1 cellular context compared by ENCODE assay signal in the genomic region with DNA sequence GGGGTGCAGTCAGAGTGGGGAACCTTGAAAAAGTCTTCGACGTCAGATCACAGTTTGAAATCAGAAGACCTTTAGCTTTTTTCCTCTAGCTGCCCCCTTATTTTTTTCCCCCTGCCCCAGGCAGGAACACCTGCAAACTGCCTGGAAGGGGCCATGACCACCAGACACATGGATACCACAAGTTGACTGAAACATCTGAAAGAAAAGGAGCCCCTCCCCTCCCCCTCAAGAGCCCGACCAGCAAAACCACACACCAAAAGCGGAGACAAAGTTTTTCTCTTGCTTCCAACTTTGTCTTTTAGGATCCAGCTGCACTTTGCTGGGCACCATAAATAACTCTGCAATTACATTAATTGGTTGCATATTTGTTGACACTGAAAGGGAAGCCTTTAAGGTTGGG.
TF ChIP-seq lines count a peak whose summit lies in the region.

No MANE protein-coding gene starts in this region.

TF ChIP-seq in GM23338, 12 proteins besides CTCF, POLR2A, EP300 and RAD21 (continued from another document):
- TF ChIP-seq, protein P1, sequence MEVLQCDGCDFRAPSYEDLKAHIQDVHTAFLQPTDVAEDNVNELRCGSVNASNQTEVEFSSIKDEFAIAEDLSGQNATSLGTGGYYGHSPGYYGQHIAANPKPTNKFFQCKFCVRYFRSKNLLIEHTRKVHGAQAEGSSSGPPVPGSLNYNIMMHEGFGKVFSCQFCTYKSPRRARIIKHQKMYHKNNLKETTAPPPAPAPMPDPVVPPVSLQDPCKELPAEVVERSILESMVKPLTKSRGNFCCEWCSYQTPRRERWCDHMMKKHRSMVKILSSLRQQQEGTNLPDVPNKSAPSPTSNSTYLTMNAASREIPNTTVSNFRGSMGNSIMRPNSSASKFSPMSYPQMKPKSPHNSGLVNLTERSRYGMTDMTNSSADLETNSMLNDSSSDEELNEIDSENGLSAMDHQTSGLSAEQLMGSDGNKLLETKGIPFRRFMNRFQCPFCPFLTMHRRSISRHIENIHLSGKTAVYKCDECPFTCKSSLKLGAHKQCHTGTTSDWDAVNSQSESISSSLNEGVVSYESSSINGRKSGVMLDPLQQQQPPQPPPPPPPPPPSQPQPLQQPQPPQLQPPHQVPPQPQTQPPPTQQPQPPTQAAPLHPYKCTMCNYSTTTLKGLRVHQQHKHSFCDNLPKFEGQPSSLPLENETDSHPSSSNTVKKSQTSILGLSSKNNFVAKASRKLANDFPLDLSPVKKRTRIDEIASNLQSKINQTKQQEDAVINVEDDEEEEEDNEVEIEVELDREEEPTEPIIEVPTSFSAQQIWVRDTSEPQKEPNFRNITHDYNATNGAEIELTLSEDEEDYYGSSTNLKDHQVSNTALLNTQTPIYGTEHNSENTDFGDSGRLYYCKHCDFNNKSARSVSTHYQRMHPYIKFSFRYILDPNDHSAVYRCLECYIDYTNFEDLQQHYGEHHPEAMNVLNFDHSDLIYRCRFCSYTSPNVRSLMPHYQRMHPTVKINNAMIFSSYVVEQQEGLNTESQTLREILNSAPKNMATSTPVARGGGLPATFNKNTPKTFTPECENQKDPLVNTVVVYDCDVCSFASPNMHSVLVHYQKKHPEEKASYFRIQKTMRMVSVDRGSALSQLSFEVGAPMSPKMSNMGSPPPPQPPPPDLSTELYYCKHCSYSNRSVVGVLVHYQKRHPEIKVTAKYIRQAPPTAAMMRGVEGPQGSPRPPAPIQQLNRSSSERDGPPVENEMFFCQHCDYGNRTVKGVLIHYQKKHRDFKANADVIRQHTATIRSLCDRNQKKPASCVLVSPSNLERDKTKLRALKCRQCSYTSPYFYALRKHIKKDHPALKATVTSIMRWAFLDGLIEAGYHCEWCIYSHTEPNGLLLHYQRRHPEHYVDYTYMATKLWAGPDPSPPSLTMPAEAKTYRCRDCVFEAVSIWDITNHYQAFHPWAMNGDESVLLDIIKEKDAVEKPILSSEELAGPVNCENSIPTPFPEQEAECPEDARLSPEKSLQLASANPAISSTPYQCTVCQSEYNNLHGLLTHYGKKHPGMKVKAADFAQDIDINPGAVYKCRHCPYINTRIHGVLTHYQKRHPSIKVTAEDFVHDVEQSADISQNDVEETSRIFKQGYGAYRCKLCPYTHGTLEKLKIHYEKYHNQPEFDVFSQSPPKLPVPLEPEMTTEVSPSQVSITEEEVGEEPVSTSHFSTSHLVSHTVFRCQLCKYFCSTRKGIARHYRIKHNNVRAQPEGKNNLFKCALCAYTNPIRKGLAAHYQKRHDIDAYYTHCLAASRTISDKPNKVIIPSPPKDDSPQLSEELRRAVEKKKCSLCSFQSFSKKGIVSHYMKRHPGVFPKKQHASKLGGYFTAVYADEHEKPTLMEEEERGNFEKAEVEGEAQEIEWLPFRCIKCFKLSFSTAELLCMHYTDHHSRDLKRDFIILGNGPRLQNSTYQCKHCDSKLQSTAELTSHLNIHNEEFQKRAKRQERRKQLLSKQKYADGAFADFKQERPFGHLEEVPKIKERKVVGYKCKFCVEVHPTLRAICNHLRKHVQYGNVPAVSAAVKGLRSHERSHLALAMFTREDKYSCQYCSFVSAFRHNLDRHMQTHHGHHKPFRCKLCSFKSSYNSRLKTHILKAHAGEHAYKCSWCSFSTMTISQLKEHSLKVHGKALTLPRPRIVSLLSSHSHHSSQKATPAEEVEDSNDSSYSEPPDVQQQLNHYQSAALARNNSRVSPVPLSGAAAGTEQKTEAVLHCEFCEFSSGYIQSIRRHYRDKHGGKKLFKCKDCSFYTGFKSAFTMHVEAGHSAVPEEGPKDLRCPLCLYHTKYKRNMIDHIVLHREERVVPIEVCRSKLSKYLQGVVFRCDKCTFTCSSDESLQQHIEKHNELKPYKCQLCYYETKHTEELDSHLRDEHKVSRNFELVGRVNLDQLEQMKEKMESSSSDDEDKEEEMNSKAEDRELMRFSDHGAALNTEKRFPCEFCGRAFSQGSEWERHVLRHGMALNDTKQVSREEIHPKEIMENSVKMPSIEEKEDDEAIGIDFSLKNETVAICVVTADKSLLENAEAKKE (CRISPR knock-in tag; IDR thresholded peaks at IDR 0.05), result no peak
- TF ChIP-seq NANOG (IDR thresholded peaks at IDR 0.05; ENCODE audit: borderline replicate concordance), result no peak
- TF ChIP-seq POLR2AphosphoS5 (IDR thresholded peaks at IDR 0.05; ENCODE audit: low read depth), result no peak
- no peak for TF ChIP-seq EZH2 (IDR thresholded peaks at IDR 0.05; ENCODE audit: low read depth, unreplicated experiment)
- TF ChIP-seq STAT1 (IDR thresholded peaks at IDR 0.05; ENCODE audit: unreplicated experiment), result no peak
TF ChIP-seq in GM23338: peak in this region for 0.
